In genomic region chr11:93236741-93237675, GRCh38 we compare ENCODE assay signal across 2 cellular contexts.
TF ChIP-seq lines count a peak whose summit lies in the region.

No MANE protein-coding gene starts in this region.

TF ChIP-seq in GM23338, 12 proteins besides CTCF, POLR2A, EP300 and RAD21 (continued from another document):
- TF ChIP-seq ZNF462 (CRISPR knock-in tag; IDR thresholded peaks at IDR 0.05): no peak
- no peak for TF ChIP-seq ZNF114 (CRISPR knock-in tag; IDR thresholded peaks at IDR 0.05)

TF ChIP-seq in WTC11, 78 proteins besides CTCF, POLR2A, EP300 and RAD21 (continued from another document):
- TF ChIP-seq ERG (CRISPR knock-in tag; IDR thresholded peaks at IDR 0.05) (no peak), MAX (CRISPR knock-in tag; IDR thresholded peaks at IDR 0.05) (no peak), ZNF396 (CRISPR knock-in tag; IDR thresholded peaks at IDR 0.05; ENCODE audit: borderline replicate concordance) (no peak), USF1 (CRISPR knock-in tag; IDR thresholded peaks at IDR 0.05) (no peak), ZNF219 (CRISPR knock-in tag; IDR thresholded peaks at IDR 0.05; ENCODE audit: borderline replicate concordance) (no peak), PRRX2 (CRISPR knock-in tag; IDR thresholded peaks at IDR 0.05) (no peak)
